32 cellular contexts compared by ENCODE assay signal in genomic region chr16:19135201-19135838, GRCh38. TPM values are rescaled to one million over a fixed set of nuclear protein-coding genes. Genes with fewer than 3 reads are reported as not detected.
A peak's percentile ranks its signal among the peaks of the same experiment; 100 is the strongest.
DNase-seq lines count a peak whose midpoint lies in the region; ATAC-seq, FAIRE-seq and TF ChIP-seq lines count a peak whose summit lies in the region.
"Had no signal": no experiment of that assay in that cellular context is flagged by ENCODE, and none has a peak within 500 bp of the region (broad histone marks: within the 10 kb centered on the region; RNA-seq: fewer than 3 reads in every experiment).

No MANE protein-coding gene starts in this region.

- FAIRE-seq in A549 (lab: Jason Lieb, UNC) (no peak), H1 (lab: Jason Lieb, UNC) (no peak)
- FAIRE-seq: astrocyte had no signal

- no TSS peak for BruUV-seq in IMR-90 (replicated peaks; lab: Mats Ljungman, UMichigan)

- H2BK120ac ChIP-seq in IMR-90 (ENCODE audit: low read depth, low read length) (peak overlapping the region; percentile 30; the same call in 1 of the 2 replicates), H1 (replicated peaks; ENCODE audit: low read depth, low read length) (no peak overlapping the region), mesendoderm (ENCODE audit: low read depth, low read length) (no peak overlapping the region)

- no peaks in the 10 kb centered on the region for H3K9me3 ChIP-seq in A549
- H3K9me3 ChIP-seq in IMR-90 (ENCODE audit: control insufficient read depth, insufficient read depth, low read length), result no peaks in the 10 kb centered on the region
- no peaks in the 10 kb centered on the region for H3K9me3 ChIP-seq in H1 (ENCODE audit: insufficient read depth in 2 of 2, low read depth in 1 of 2, low read length in 1 of 2)
- H3K9me3 ChIP-seq: tibial artery had no signal

- no peak overlapping the region for H3K27ac Mint-ChIP-seq in activated CD8-positive, alpha-beta memory T cell treated with anti-CD3 and anti-CD28 coated beads, Interleukin-2, amount 10 ng/mL, durations not matched to agents 7 days and 5 days
- H3K27ac Mint-ChIP-seq: activated CD4-positive, alpha-beta memory T cell treated with anti-CD3 and anti-CD28 coated beads for 36 hours; activated naive CD8-positive, alpha-beta T cell treated with anti-CD3 and anti-CD28 coated beads, Interleukin-2, amount 50 U/mL, for 24 hours; B cell; CD4-positive, alpha-beta memory T cell; effector memory CD8-positive, alpha-beta T cell; naive thymus-derived CD8-positive, alpha-beta T cell had no signal

- H3K79me1 ChIP-seq in IMR-90 (ENCODE audit: low read depth in 1 of 2, low read length in 2 of 2) (peaks cover 0 to 15% of the 10 kb centered on the region in 2 experiments; a peak in 2 of 4 replicates), H1 (ENCODE audit: low read depth, low read length) (no peaks in the 10 kb centered on the region), mesendoderm (ENCODE audit: low read length) (no peaks in the 10 kb centered on the region)

- no peak overlapping the region for H3K9ac ChIP-seq in IMR-90 (ENCODE audit: low read depth, low read length)
- no peak overlapping the region for H3K9ac ChIP-seq in H1 (replicated peaks in 1 of 4; ENCODE audit: extremely low read depth in 1 of 4, low read depth in 3 of 4, low read length in 3 of 4)
- H3K9ac ChIP-seq in mesendoderm (ENCODE audit: low read length), result no peak overlapping the region
- H3K9ac ChIP-seq: KMS-11 had no signal

- H2BK12ac ChIP-seq in H1 (ENCODE audit: low read depth, low read length), result no peak overlapping the region

- H2BK5ac ChIP-seq in IMR-90 (ENCODE audit: low read depth, low read length, poor library complexity, severe bottlenecking) (no peak overlapping the region), H1 (ENCODE audit: low read depth, low read length) (no peak overlapping the region), mesendoderm (ENCODE audit: low read length) (no peak overlapping the region)

- CTCF ChIA-PET in A549 (lab: Yijun Ruan, JAX), result interaction anchor here (1.0 to 5.3 kb wide), 4 partner anchors 40 to 67 kb away, joined by 3 to 27 read pairs (median 4); no protein-coding TSS in a partner anchor
- CTCF ChIA-PET in IMR-90 (lab: Yijun Ruan, JAX), result no interaction called here
- CTCF ChIA-PET in H1 (lab: Charles Lee; ENCODE audit: partially characterized antibody), result interaction anchor here (1.1 to 2.1 kb wide), 9 partner anchors 12 to 88 kb away, joined by 3 to 11 read pairs (median 4); no protein-coding TSS in a partner anchor
- CTCF ChIA-PET in activated CD8-positive, alpha-beta memory T cell treated with anti-CD3 and anti-CD28 coated beads, Interleukin-2, amount 10 ng/mL, durations not matched to agents 7 days and 5 days (lab: Charles Lee), result interaction anchor here (1.8 kb wide), 1 partner anchor 16 kb away, joined by 3 read pairs; no protein-coding TSS in a partner anchor

- H3K56ac ChIP-seq in IMR-90 (ENCODE audit: extremely low read depth, insufficient read depth, low read length), result no peak overlapping the region
- H3K56ac ChIP-seq in H1 (replicated peaks; ENCODE audit: insufficient read length, low read depth, low read length), result no peak overlapping the region
- no peak overlapping the region for H3K56ac ChIP-seq in mesendoderm (ENCODE audit: low read length)

- no peak for TF ChIP-seq EP300 in A549 (IDR thresholded peaks at IDR 0.05)
- TF ChIP-seq EP300 in H1 (IDR thresholded peaks at IDR 0.05; ENCODE audit: borderline replicate concordance in 1 of 2, low read depth in 2 of 2, low read length in 2 of 2), result no peak

- ATAC-seq in A549 (no peak; a peak in 1 of 6 replicates), IMR-90 (ENCODE audit: low read depth) (no peak), sciatic nerve (no peak)
- ATAC-seq in activated CD8-positive, alpha-beta memory T cell treated with anti-CD3 and anti-CD28 coated beads, Interleukin-2, amount 10 ng/mL, durations not matched to agents 7 days and 5 days, result no peak
- ATAC-seq: activated CD4-positive, CD25-positive, alpha-beta regulatory T cell treated with anti-CD3 and anti-CD28 coated beads, Interleukin-2, amount 50 U/mL, for 24 hours; activated naive CD8-positive, alpha-beta T cell treated with anti-CD3 and anti-CD28 coated beads, Interleukin-2, amount 50 U/mL, for 24 hours; effector memory CD8-positive, alpha-beta T cell; left lobe of liver; naive thymus-derived CD8-positive, alpha-beta T cell; Right ventricle myocardium inferior had no signal

- peak overlapping the region; percentile 38; the same call in 1 of the 2 replicates for H3K18ac ChIP-seq in IMR-90 (ENCODE audit: low read depth, low read length)
- H3K18ac ChIP-seq in H1 (ENCODE audit: extremely low read depth, low read length), result no peak overlapping the region
- H3K18ac ChIP-seq in mesendoderm (ENCODE audit: low read length), result peak overlapping the region; percentile 16

- TF ChIP-seq CTCF in A549 (IDR thresholded peaks at IDR 0.05) (no peak), IMR-90 (conservative IDR thresholded peaks at IDR 0.05; ENCODE audit: low read depth, low read length) (no peak), H1 (IDR thresholded peaks at IDR 0.05; ENCODE audit: control extremely low read depth in 1 of 3, insufficient read depth in 1 of 3, low read depth in 1 of 3, low read length in 3 of 3) (no peak)

- no peak overlapping the region for H3K4me3 Mint-ChIP-seq in activated CD8-positive, alpha-beta memory T cell treated with anti-CD3 and anti-CD28 coated beads, Interleukin-2, amount 10 ng/mL, durations not matched to agents 7 days and 5 days
- H3K4me3 Mint-ChIP-seq: activated CD4-positive, alpha-beta memory T cell treated with anti-CD3 and anti-CD28 coated beads for 36 hours; activated naive CD8-positive, alpha-beta T cell treated with anti-CD3 and anti-CD28 coated beads, Interleukin-2, amount 50 U/mL, for 24 hours; B cell; CD4-positive, alpha-beta memory T cell; effector memory CD8-positive, alpha-beta T cell; naive thymus-derived CD8-positive, alpha-beta T cell had no signal

- H3K4me2 ChIP-seq in A549, result peak overlapping the region; percentile 87
- no peak overlapping the region for H3K4me2 ChIP-seq in IMR-90 (ENCODE audit: low read depth, low read length)
- no peak overlapping the region for H3K4me2 ChIP-seq in H1 (ENCODE audit: insufficient read depth in 1 of 2, low read depth in 2 of 2, low read length in 2 of 2)
- H3K4me2 ChIP-seq in mesendoderm (ENCODE audit: low read length), result no peak overlapping the region
- H3K4me2 ChIP-seq: KMS-11 had no signal

- H3K23me2 ChIP-seq in H1 (ENCODE audit: low read depth, low read length), result no peaks in the 10 kb centered on the region

- H3K9me1 ChIP-seq in IMR-90 (ENCODE audit: insufficient read depth, low read length), result peaks cover 22% of the 10 kb centered on the region

- H3K4ac ChIP-seq in IMR-90 (ENCODE audit: low read depth, low read length), result peak overlapping the region; percentile 67; the same call in 1 of the 2 replicates
- no peak overlapping the region for H3K4ac ChIP-seq in H1 (replicated peaks; ENCODE audit: insufficient read length, low read depth, low read length)
- H3K4ac ChIP-seq in mesendoderm (ENCODE audit: low read depth, low read length), result peak overlapping the region; percentile 20

- H3K36me3 ChIP-seq in IMR-90 (ENCODE audit: control insufficient read depth, insufficient read depth, low read length) (no peaks in the 10 kb centered on the region), H1 (ENCODE audit: control insufficient read depth in 2 of 4, insufficient read depth in 4 of 4, low read length in 3 of 4) (no peaks in the 10 kb centered on the region), mesendoderm (ENCODE audit: control insufficient read depth, insufficient read depth, low read length) (no peaks in the 10 kb centered on the region)
- H3K36me3 ChIP-seq: tibial artery had no signal

- H2AK5ac ChIP-seq in IMR-90 (ENCODE audit: low read depth, low read length), result peak overlapping the region; percentile 90
- H2AK5ac ChIP-seq in H1 (ENCODE audit: low read depth, low read length), result no peak overlapping the region
- no peak overlapping the region for H2AK5ac ChIP-seq in mesendoderm (ENCODE audit: low read length)

- no peaks in the 10 kb centered on the region for H3K27me3 ChIP-seq in IMR-90 (ENCODE audit: control insufficient read depth, insufficient read depth, low read length)
- no peaks in the 10 kb centered on the region for H3K27me3 ChIP-seq in H1 (replicated peaks in 1 of 4; ENCODE audit: control insufficient read depth in 3 of 4, extremely low read depth in 1 of 4, insufficient read depth in 3 of 4, low read length in 3 of 4)
- H3K27me3 ChIP-seq in mesendoderm (ENCODE audit: insufficient read depth, low read length, poor library complexity), result no peaks in the 10 kb centered on the region
- H3K27me3 ChIP-seq: tibial artery had no signal

- no peak overlapping the region; a peak in 1 of 4 replicates for H4K8ac ChIP-seq in IMR-90 (ENCODE audit: low read depth in 2 of 2, low read length in 2 of 2)
- no peak overlapping the region for H4K8ac ChIP-seq in H1 (ENCODE audit: extremely low read depth, insufficient read depth, low read length)
- no peak overlapping the region for H4K8ac ChIP-seq in mesendoderm (ENCODE audit: low read depth, low read length)

- dilution Hi-C loops in IMR-90 (cut with HindIII; ENCODE audit: low sequenced_read_pairs, unreplicated experiment), result no loop called here

- H2BK20ac ChIP-seq in IMR-90 (ENCODE audit: low read depth, low read length) (0 out of 2 replicates have a peak overlapping the region, but pooled peaks have one; percentile 26), H1 (ENCODE audit: low read length) (no peak overlapping the region)

- DNase-seq in A549 (ENCODE audit: low read depth in 1 of 2, low spot score in 1 of 2) (no peak), IMR-90 (no peak), H1 (ENCODE audit: low read depth in 1 of 2, low spot score in 2 of 2) (no peak), mesendoderm (peak; percentile 64), NCI-H1694 (lab: John Stamatoyannopoulos, UW) (no peak), sciatic nerve (ENCODE audit: low spot score) (no peak), retina (no peak)
- DNase-seq in activated CD8-positive, alpha-beta memory T cell treated with anti-CD3 and anti-CD28 coated beads, Interleukin-2, amount 10 ng/mL, durations not matched to agents 7 days and 5 days, result no peak
- DNase-seq: ACHN; activated CD4-positive, alpha-beta memory T cell treated with anti-CD3 and anti-CD28 coated beads for 36 hours; activated CD8-positive, alpha-beta memory T cell treated with anti-CD3 and anti-CD28 coated beads, Interleukin-2, amount 50 U/mL, for 4 hours; activated naive CD4-positive, alpha-beta T cell; activated naive CD8-positive, alpha-beta T cell treated with anti-CD3 and anti-CD28 coated beads, Interleukin-2, amount 50 U/mL, for 24 hours; CD4-positive, alpha-beta memory T cell; central memory CD4-positive, alpha-beta T cell; cortex of kidney; effector memory CD8-positive, alpha-beta T cell; hypothalamus; MM.1S; naive thymus-derived CD8-positive, alpha-beta T cell; occipital lobe; OCI-M1; stimulated activated CD4-positive, alpha-beta T cell treated with anti-CD3 and anti-CD28 coated beads, Interleukin-4, amount 100 ng/mL, for 24 hours; T-helper 2 cell; tibial artery had no signal

- H4K91ac ChIP-seq in IMR-90 (ENCODE audit: insufficient read depth, low read depth, low read length), result no peak overlapping the region
- H4K91ac ChIP-seq in H1 (replicated peaks; ENCODE audit: insufficient read length, low read length), result no peak overlapping the region

- no peaks in the 10 kb centered on the region for H3K36me3 Mint-ChIP-seq in activated CD8-positive, alpha-beta memory T cell treated with anti-CD3 and anti-CD28 coated beads, Interleukin-2, amount 10 ng/mL, durations not matched to agents 7 days and 5 days
- H3K36me3 Mint-ChIP-seq: activated CD4-positive, alpha-beta memory T cell treated with anti-CD3 and anti-CD28 coated beads for 36 hours; CD4-positive, alpha-beta memory T cell; naive thymus-derived CD8-positive, alpha-beta T cell had no signal

- no peak for TF ChIP-seq RAD21 in A549 (conservative IDR thresholded peaks at IDR 0.05 in 1 of 2, IDR thresholded peaks at IDR 0.05 in 1 of 2)
- TF ChIP-seq RAD21 in IMR-90 (IDR thresholded peaks at IDR 0.05; ENCODE audit: low read length), result no peak
- TF ChIP-seq RAD21 in H1 (IDR thresholded peaks at IDR 0.05 in 1 of 2, conservative IDR thresholded peaks at IDR 0.05 in 1 of 2; ENCODE audit: low read depth in 2 of 2, low read length in 2 of 2), result no peak

- H2AFZ ChIP-seq in IMR-90 (replicated peaks; ENCODE audit: low read length, poor library complexity) (peak overlapping the region; percentile 68), H1 (ENCODE audit: low read length) (0 out of 2 replicates have a peak overlapping the region, but pooled peaks have one; percentile 65)

- POLR2A ChIA-PET in A549 (lab: Yijun Ruan, JAX), result interaction anchor here (0.8 to 1.8 kb wide), 4 partner anchors 10 to 21 kb away, joined by 4 to 7 read pairs (median 6); partner anchors contain the start of gene ITPRIPL2
- POLR2A ChIA-PET in IMR-90 (lab: Charles Lee; ENCODE audit: unreplicated experiment), result no interaction called here
- POLR2A ChIA-PET in H1 (lab: Charles Lee; ENCODE audit: partially characterized antibody), result interaction anchor here (0.7 kb wide), 1 partner anchor 20 kb away, joined by 3 read pairs; no protein-coding TSS in a partner anchor

- H3K4me1 Mint-ChIP-seq in activated CD8-positive, alpha-beta memory T cell treated with anti-CD3 and anti-CD28 coated beads, Interleukin-2, amount 10 ng/mL, durations not matched to agents 7 days and 5 days, result peaks cover 18% of the 10 kb centered on the region

- WGBS in A549 (ENCODE audit: missing lambda C conversion rate), result 76% methylated on average over 10 of the region's 10 CpGs
- WGBS in IMR-90 (ENCODE audit: extremely low coverage in 2 of 2, insufficient read length in 1 of 2), 2 experiments, result no CpG with 5 or more reads among the region's 10 CpGs
- WGBS in H1 (ENCODE audit: extremely low coverage in 1 of 2, insufficient coverage in 1 of 2, insufficient read length in 1 of 2, insufficient replicate concordance in 2 of 2, low coverage in 1 of 2, low lambda C conversion rate in 2 of 2, missing lambda C conversion rate in 1 of 2), 2 experiments, result 81% methylated on average over 8 of the region's 10 CpGs; no CpG with 5 or more reads in 1 of the 2 experiments
- no CpG with 5 or more reads among the region's 10 CpGs for WGBS in mesendoderm (ENCODE audit: extremely low coverage, insufficient coverage, low lambda C conversion rate)

- no peak overlapping the region for H2BK15ac ChIP-seq in IMR-90 (ENCODE audit: low read depth, low read length)
- no peak overlapping the region for H2BK15ac ChIP-seq in H1 (ENCODE audit: low read length)
- no peak overlapping the region for H2BK15ac ChIP-seq in mesendoderm (replicated peaks; ENCODE audit: low read depth)

- H2AK9ac ChIP-seq in IMR-90 (replicated peaks; ENCODE audit: low read depth, low read length, poor library complexity), result no peak overlapping the region

- H3K9me3 Mint-ChIP-seq in activated CD8-positive, alpha-beta memory T cell treated with anti-CD3 and anti-CD28 coated beads, Interleukin-2, amount 10 ng/mL, durations not matched to agents 7 days and 5 days (ENCODE audit: low read depth), result no peaks in the 10 kb centered on the region
- H3K9me3 Mint-ChIP-seq: activated CD4-positive, alpha-beta memory T cell treated with anti-CD3 and anti-CD28 coated beads for 36 hours; activated naive CD8-positive, alpha-beta T cell treated with anti-CD3 and anti-CD28 coated beads, Interleukin-2, amount 50 U/mL, for 24 hours; effector memory CD8-positive, alpha-beta T cell; naive thymus-derived CD8-positive, alpha-beta T cell had no signal

- peak overlapping the region; percentile 76 to 85 for H3K27ac ChIP-seq in A549
- H3K27ac ChIP-seq in IMR-90 (ENCODE audit: insufficient read depth, low read length), result no peak overlapping the region
- no peak overlapping the region for H3K27ac ChIP-seq in H1 (ENCODE audit: low read depth, low read length)
- peak overlapping the region; percentile 25 for H3K27ac ChIP-seq in mesendoderm (ENCODE audit: low read depth, low read length)
- H3K27ac ChIP-seq: KMS-11, tibial artery had no signal

- H4K20me1 ChIP-seq in IMR-90 (ENCODE audit: insufficient read depth, low read length) (no peaks in the 10 kb centered on the region), H1 (replicated peaks in 1 of 2; ENCODE audit: control insufficient read depth in 1 of 2, insufficient read depth in 2 of 2, low read length in 2 of 2) (no peaks in the 10 kb centered on the region)

- H4K5ac ChIP-seq in IMR-90 (ENCODE audit: low read depth, low read length) (no peak overlapping the region), H1 (ENCODE audit: insufficient read length, low read depth, low read length) (no peak overlapping the region), mesendoderm (ENCODE audit: low read length) (no peak overlapping the region)

- intact Hi-C loops in IMR-90 (cut with micrococcal nuclease) (no loop called here), sciatic nerve (cut with DNase I) (no loop called here)

- H3K14ac ChIP-seq in IMR-90 (replicated peaks; ENCODE audit: low read depth, low read length), result 0 out of 2 replicates have a peak overlapping the region, but pooled peaks have one; percentile 7
- no peak overlapping the region for H3K14ac ChIP-seq in H1 (ENCODE audit: insufficient read length)

- no peak overlapping the region for H3K4me3 ChIP-seq in A549
- H3K4me3 ChIP-seq in IMR-90 (ENCODE audit: insufficient read depth, low read depth, low read length), result no peak overlapping the region
- no peak overlapping the region for H3K4me3 ChIP-seq in H1 (ENCODE audit: extremely low read depth in 1 of 4, insufficient read depth in 2 of 4, low read depth in 3 of 4, low read length in 4 of 4)
- H3K4me3 ChIP-seq in mesendoderm (ENCODE audit: low read length), result no peak overlapping the region
- H3K4me3 ChIP-seq: tibial artery had no signal

- H3K79me2 ChIP-seq in H1 (ENCODE audit: control insufficient read depth in 1 of 2, insufficient read depth in 2 of 2, low read length in 2 of 2) (no peaks in the 10 kb centered on the region), mesendoderm (ENCODE audit: control insufficient read depth, insufficient read depth, low read length) (no peaks in the 10 kb centered on the region)

- peaks cover 22% of the 10 kb centered on the region for H3K27me3 Mint-ChIP-seq in activated CD8-positive, alpha-beta memory T cell treated with anti-CD3 and anti-CD28 coated beads, Interleukin-2, amount 10 ng/mL, durations not matched to agents 7 days and 5 days

- no peak for TF ChIP-seq POLR2A in A549 (IDR thresholded peaks at IDR 0.05; ENCODE audit: low read length)
- no peak for TF ChIP-seq POLR2A in IMR-90 (IDR thresholded peaks at IDR 0.05; ENCODE audit: low read depth, low read length)
- TF ChIP-seq POLR2A in H1 (IDR thresholded peaks at IDR 0.05; ENCODE audit: control extremely low read depth in 1 of 2, low read depth in 2 of 2, low read length in 2 of 2), result no peak

- in situ Hi-C loops in IMR-90 (cut with MboI; ENCODE audit: low sequenced_read_pairs), result no loop called here

- peaks cover 76% of the 10 kb centered on the region for H3K4me1 ChIP-seq in A549
- H3K4me1 ChIP-seq in IMR-90 (ENCODE audit: control insufficient read depth, insufficient read depth, low read length), result peaks cover 43% of the 10 kb centered on the region
- H3K4me1 ChIP-seq in H1 (replicated peaks in 1 of 4; ENCODE audit: control insufficient read depth in 3 of 4, insufficient read depth in 4 of 4, low read length in 3 of 4), result peaks cover 0 to 11% (median 6%) of the 10 kb centered on the region in 4 experiments; a peak in 5 of 7 replicates
- peaks cover 19% of the 10 kb centered on the region for H3K4me1 ChIP-seq in mesendoderm (ENCODE audit: control insufficient read depth, low read depth, low read length)

- H3K23ac ChIP-seq in IMR-90 (ENCODE audit: low read depth, low read length), result no peak overlapping the region
- H3K23ac ChIP-seq in H1 (ENCODE audit: insufficient read length), result no peak overlapping the region
- no peak overlapping the region for H3K23ac ChIP-seq in mesendoderm (ENCODE audit: low read length)

RNA-seq across cellular contexts. Expression of gene ITPRIPL2, which starts 21.6 kb away (rescaled TPM):
- 17.5 and 18.3 TPM in 2 replicates for polyA plus RNA-seq in A549 (2011; rRNA removed)
- polyA plus RNA-seq in A549 (2012; cell fraction: cytosol; rRNA removed), result 7.2 and 13.0 TPM in 2 replicates
- polyA plus RNA-seq in A549 (2012; cell fraction: nucleus; rRNA removed), result 13.5 and 18.8 TPM in 2 replicates
- 14.7 to 16.3 TPM (median 15.5 TPM) in 3 replicates for polyA plus RNA-seq in A549 (2017; fragmentation: RNase III; extraction: RNeasy Plus Mini Kit Qiagen cat#74134 plus additional on column Dnase treatment)
- 16.8 and 17.3 TPM in 2 replicates for polyA minus RNA-seq in A549 (2011; rRNA and poly(A)+ RNA removed)
- total RNA-seq in IMR-90 (2012; rRNA removed), result 11.1 and 15.0 TPM in 2 replicates
- polyA plus RNA-seq in IMR-90 (2012; rRNA removed), result 9.2 and 10.1 TPM in 2 replicates
- polyA plus RNA-seq in IMR-90 (2012; cell fraction: cytosol; rRNA removed), result 5.2 and 16.1 TPM in 2 replicates
- 6.1 and 13.7 TPM in 2 replicates for polyA plus RNA-seq in IMR-90 (2012; cell fraction: nucleus; rRNA removed; ENCODE audit: low replicate concordance)
- total RNA-seq in H1 (2021; fragmentation: NEBNext Ultra II Directional; extraction: Animal tissue kit (Norgen Biotek cat#: 25700)), result 3.3 and 3.4 TPM in 2 replicates
- 1.1 and 1.8 TPM in 2 replicates for polyA plus RNA-seq in H1 (2011; rRNA removed)
- 1.4 TPM for polyA plus RNA-seq in H1 (2011; cell fraction: cytosol; rRNA removed)
- polyA plus RNA-seq in H1 (2011; cell fraction: nucleus; rRNA removed), result 1.9 TPM
- 1.1 to 1.5 TPM (median 1.3 TPM) in 4 replicates for polyA plus RNA-seq in H1 (2012, experiment 1 of 2)
- 0.29 TPM for polyA plus RNA-seq in H1 (2012, experiment 2 of 2)
- 1.8 TPM for polyA plus RNA-seq in H1 (2013, experiment 1 of 2)
- polyA plus RNA-seq in H1 (2013, experiment 2 of 2), result 1.9 TPM
- polyA minus RNA-seq in H1 (2011; rRNA and poly(A)+ RNA removed), result 1.5 and 2.1 TPM in 2 replicates
- 3.7 TPM for polyA minus RNA-seq in H1 (2011; cell fraction: cytosol; rRNA and poly(A)+ RNA removed)
- polyA minus RNA-seq in H1 (2011; cell fraction: nucleus; rRNA and poly(A)+ RNA removed), result 3.6 TPM
- polyA plus RNA-seq in mesendoderm (2013, experiment 1 of 2), result 2.3 TPM
- 2.5 TPM for polyA plus RNA-seq in mesendoderm (2013, experiment 2 of 2)
- total RNA-seq in sciatic nerve, result 57.6 TPM
- 10 to 100 TPM in 1 of 2 experiments, 1 to 10 TPM in 1; 7.1 to 16.7 TPM for total RNA-seq in activated CD8-positive, alpha-beta memory T cell treated with anti-CD3 and anti-CD28 coated beads, Interleukin-2, amount 10 ng/mL, durations not matched to agents 7 days and 5 days

RNA-seq across cellular contexts. Expression of gene SYT17, which starts 32.7 kb away (rescaled TPM):
- 18.7 and 28.1 TPM in 2 replicates for polyA plus RNA-seq in A549 (2011; rRNA removed)
- polyA plus RNA-seq in A549 (2012; cell fraction: cytosol; rRNA removed), result 30.4 and 32.1 TPM in 2 replicates
- 43.8 and 51.1 TPM in 2 replicates for polyA plus RNA-seq in A549 (2012; cell fraction: nucleus; rRNA removed)
- 8.3 to 10.7 TPM (median 9.8 TPM) in 3 replicates for polyA plus RNA-seq in A549 (2017; fragmentation: RNase III; extraction: RNeasy Plus Mini Kit Qiagen cat#74134 plus additional on column Dnase treatment)
- polyA minus RNA-seq in A549 (2011; rRNA and poly(A)+ RNA removed), result 42.4 and 65.7 TPM in 2 replicates
- not detected in 2 replicates for total RNA-seq in IMR-90 (2012; rRNA removed)
- polyA plus RNA-seq in IMR-90 (2012; rRNA removed), result not detected in 2 replicates
- polyA plus RNA-seq in IMR-90 (2012; cell fraction: cytosol; rRNA removed), result 0.05 and 0.57 TPM in 2 replicates
- polyA plus RNA-seq in IMR-90 (2012; cell fraction: nucleus; rRNA removed; ENCODE audit: low replicate concordance), result 0.22 and 0.24 TPM in 2 replicates
- total RNA-seq in H1 (2021; fragmentation: NEBNext Ultra II Directional; extraction: Animal tissue kit (Norgen Biotek cat#: 25700)), result 5.6 and 5.8 TPM in 2 replicates
- polyA plus RNA-seq in H1 (2011; rRNA removed), result 18.1 and 26.6 TPM in 2 replicates
- polyA plus RNA-seq in H1 (2011; cell fraction: cytosol; rRNA removed), result 13.5 TPM
- 30.8 TPM for polyA plus RNA-seq in H1 (2011; cell fraction: nucleus; rRNA removed)
- 3.8 to 6.5 TPM (median 5.6 TPM) in 4 replicates for polyA plus RNA-seq in H1 (2012, experiment 1 of 2)
- polyA plus RNA-seq in H1 (2012, experiment 2 of 2), result 4.8 TPM
- 3.1 TPM for polyA plus RNA-seq in H1 (2013, experiment 1 of 2)
- 3.5 TPM for polyA plus RNA-seq in H1 (2013, experiment 2 of 2)
- 17.6 and 18.5 TPM in 2 replicates for polyA minus RNA-seq in H1 (2011; rRNA and poly(A)+ RNA removed)
- polyA minus RNA-seq in H1 (2011; cell fraction: cytosol; rRNA and poly(A)+ RNA removed), result 4.4 TPM
- 12.7 TPM for polyA minus RNA-seq in H1 (2011; cell fraction: nucleus; rRNA and poly(A)+ RNA removed)
- polyA plus RNA-seq in mesendoderm (2013, experiment 1 of 2), result 3.4 TPM
- polyA plus RNA-seq in mesendoderm (2013, experiment 2 of 2), result 3.3 TPM
- total RNA-seq in sciatic nerve, result 8.2 TPM
- not detected for total RNA-seq in activated CD8-positive, alpha-beta memory T cell treated with anti-CD3 and anti-CD28 coated beads, Interleukin-2, amount 10 ng/mL, durations not matched to agents 7 days and 5 days
- total RNA-seq: CD4-positive, alpha-beta memory T cell had no signal
- polyA plus RNA-seq: CD4-positive, alpha-beta memory T cell; fibroblast of lung; naive thymus-derived CD8-positive, alpha-beta T cell had no signal

Comparison
In these comparisons a context has a peak if more than half of its experiments do, and no peak if none do; other contexts are left out.
1. H3K27ac ChIP-seq: peak in A549 (2 of 2) and mesendoderm (single experiment); none in IMR-90 (single experiment) and H1 (single experiment).